ENCODE assay signal across 22 cellular contexts in genomic region chr16:7443966-7444365, GRCh38.
DNase-seq lines count a peak whose midpoint lies in the region; ATAC-seq, FAIRE-seq and TF ChIP-seq lines count a peak whose summit lies in the region.
"Had no signal": no experiment of that assay in that cellular context is flagged by ENCODE, and none has a peak within 500 bp of the region (broad histone marks: within the 10 kb centered on the region; RNA-seq: fewer than 3 reads in every experiment).

No MANE protein-coding gene starts in this region.

- DNase-seq in D721Med (ENCODE audit: insufficient read length, low spot score), result no peak
- no peak for DNase-seq in esophagus squamous epithelium (lab: John Stamatoyannopoulos, UW)
- DNase-seq in type B pancreatic cell (ENCODE audit: extremely low spot score, unreplicated experiment), result no peak
- no peak for DNase-seq in trophoblast cell
- DNase-seq: ACHN; AML-193; BE2C; CD4-positive, alpha-beta T cell; CD8-positive, alpha-beta memory T cell; DND-41; GM23248; H7; HCEC 1CT had no signal

- no peaks in the 10 kb centered on the region for H3K79me1 ChIP-seq in trophoblast cell (ENCODE audit: low read length)

- H3K4me1 Mint-ChIP-seq in nephron (peaks cover 44% of the 10 kb centered on the region), type B pancreatic cell (ENCODE audit: unreplicated experiment) (peaks cover 13% of the 10 kb centered on the region)
- H3K4me1 Mint-ChIP-seq: CD14-positive monocyte; CD8-positive, alpha-beta memory T cell had no signal

- H3K27me3 ChIP-seq in esophagus squamous epithelium, result no peaks in the 10 kb centered on the region
- no peaks in the 10 kb centered on the region for H3K27me3 ChIP-seq in trophoblast cell (ENCODE audit: insufficient read depth, low read length)
- H3K27me3 ChIP-seq: BE2C; BLaER1 treated with 17β-estradiol and CSF1 and Interleukin-3, amounts not matched to agents 10 nM and 100 nM had no signal

- H3K36me3 ChIP-seq in esophagus squamous epithelium (no peaks in the 10 kb centered on the region), trophoblast cell (ENCODE audit: control insufficient read depth in 1 of 2, insufficient read depth in 2 of 2, low read length in 2 of 2) (no peaks in the 10 kb centered on the region)
- H3K36me3 ChIP-seq: BE2C; BLaER1 treated with 17β-estradiol and CSF1 and Interleukin-3, amounts not matched to agents 10 nM and 100 nM had no signal

- ATAC-seq in HG03469 (IDR thresholded peaks at IDR 0.05; ENCODE audit: unreplicated experiment), result no peak
- ATAC-seq: A549 had no signal

- TF ChIP-seq POLR2A in esophagus squamous epithelium (IDR thresholded peaks at IDR 0.05), result no peak

- H3K9me3 ChIP-seq in esophagus squamous epithelium (no peaks in the 10 kb centered on the region), trophoblast cell (ENCODE audit: insufficient read depth, low read depth, low read length) (peaks cover 2% of the 10 kb centered on the region)
- H3K9me3 ChIP-seq: A549; BE2C; BLaER1 treated with 17β-estradiol and CSF1 and Interleukin-3, amounts not matched to agents 10 nM and 100 nM had no signal

- H3K4me3 Mint-ChIP-seq in nephron, result no peak overlapping the region
- no peak overlapping the region for H3K4me3 Mint-ChIP-seq in type B pancreatic cell
- H3K4me3 Mint-ChIP-seq: CD14-positive monocyte; CD4-positive, alpha-beta T cell; CD8-positive, alpha-beta memory T cell had no signal

- H3K4me1 ChIP-seq in esophagus squamous epithelium (peaks cover 0 to 19% (median 0%) of the 10 kb centered on the region in 3 donors), trophoblast cell (ENCODE audit: control insufficient read depth in 1 of 2, insufficient read depth in 2 of 2, low read length in 2 of 2) (no peaks in the 10 kb centered on the region)
- H3K4me1 ChIP-seq: A549; BE2C; BLaER1 treated with 17β-estradiol and CSF1 and Interleukin-3, amounts not matched to agents 10 nM and 100 nM had no signal

- no peak overlapping the region for H4K91ac ChIP-seq in trophoblast cell (ENCODE audit: low read depth, low read length)

- no peak overlapping the region for H2AK5ac ChIP-seq in trophoblast cell (ENCODE audit: low read length)

- H3K79me2 ChIP-seq in trophoblast cell (ENCODE audit: control insufficient read depth, insufficient read depth, low read length, poor library complexity), result no peaks in the 10 kb centered on the region

- no peak overlapping the region for H4K8ac ChIP-seq in trophoblast cell (ENCODE audit: low read depth, low read length)

- peaks cover 4% of the 10 kb centered on the region for H3K9me3 Mint-ChIP-seq in nephron
- no peaks in the 10 kb centered on the region for H3K9me3 Mint-ChIP-seq in type B pancreatic cell

- H3K4me3 ChIP-seq in esophagus squamous epithelium (no peak overlapping the region), trophoblast cell (ENCODE audit: low read depth, low read length) (no peak overlapping the region)
- H3K4me3 ChIP-seq: A549; BLaER1 treated with 17β-estradiol and CSF1 and Interleukin-3, amounts not matched to agents 10 nM and 100 nM; GM23248 had no signal

- H2AFZ ChIP-seq in trophoblast cell (ENCODE audit: insufficient read depth, low read length, poor library complexity), result no peak overlapping the region
- H2AFZ ChIP-seq: GM23248 had no signal

- H4K12ac ChIP-seq in trophoblast cell (ENCODE audit: low read depth, low read length), result no peak overlapping the region

- H3K36me3 Mint-ChIP-seq in nephron (ENCODE audit: low read depth) (no peaks in the 10 kb centered on the region), type B pancreatic cell (no peaks in the 10 kb centered on the region)
- H3K36me3 Mint-ChIP-seq: CD14-positive monocyte; CD8-positive, alpha-beta memory T cell had no signal

- H3K27ac Mint-ChIP-seq in nephron, result peak overlapping the region in 2 of 3 experiments; percentile 55 to 76
- no peak overlapping the region for H3K27ac Mint-ChIP-seq in type B pancreatic cell
- H3K27ac Mint-ChIP-seq: CD14-positive monocyte; CD4-positive, alpha-beta T cell; CD8-positive, alpha-beta memory T cell had no signal

- TF ChIP-seq CTCF in D721Med (IDR thresholded peaks at IDR 0.05; ENCODE audit: insufficient read depth, missing control alignments), result no peak
- no peak for TF ChIP-seq CTCF in esophagus squamous epithelium (IDR thresholded peaks at IDR 0.05)
- no peak for TF ChIP-seq CTCF in nephron (IDR thresholded peaks at IDR 0.05; ENCODE audit: unreplicated experiment in 3 of 3)
- TF ChIP-seq CTCF in type B pancreatic cell (conservative IDR thresholded peaks at IDR 0.05), result no peak

- no peak overlapping the region for H2BK120ac ChIP-seq in trophoblast cell (ENCODE audit: insufficient read depth, low read length, poor library complexity)

- no peak overlapping the region for H3K14ac ChIP-seq in trophoblast cell (ENCODE audit: low read length)

- no peak overlapping the region for H3K18ac ChIP-seq in trophoblast cell (ENCODE audit: low read length)

- intact Hi-C loops in esophagus squamous epithelium (cut with DNase I), result no loop called here

- no peak overlapping the region for H3K4ac ChIP-seq in trophoblast cell (ENCODE audit: low read depth, low read length)

- H3K23ac ChIP-seq in trophoblast cell (ENCODE audit: low read length), result no peak overlapping the region

- FAIRE-seq in D721Med (lab: Jason Lieb, UNC), result peak; percentile 38
- FAIRE-seq: A549, G401.6, GM19239, H1 had no signal

- H2BK5ac ChIP-seq in trophoblast cell (ENCODE audit: low read depth, low read length, poor library complexity), result no peak overlapping the region

- H3K27ac ChIP-seq in esophagus squamous epithelium (peak overlapping the region in 3 of 4 donors; percentile 22 to 53 (median 45)), trophoblast cell (ENCODE audit: low read depth, low read length) (no peak overlapping the region)
- H3K27ac ChIP-seq: 22Rv1; A549; BLaER1 treated with 17β-estradiol and CSF1 and Interleukin-3, amounts not matched to agents 10 nM and 100 nM; GM23248 had no signal

- H2BK12ac ChIP-seq in trophoblast cell (ENCODE audit: low read length), result no peak overlapping the region

- 25 to 33% methylated on average over 5 of the region's 5 CpGs for WGBS in esophagus squamous epithelium, 2 donors
- no CpG with 5 or more reads among the region's 5 CpGs for WGBS in trophoblast cell (ENCODE audit: extremely low coverage, insufficient coverage, insufficient read length)

- no peak overlapping the region for H3K9ac ChIP-seq in trophoblast cell (ENCODE audit: low read length)
- H3K9ac ChIP-seq: BLaER1 treated with 17β-estradiol and CSF1 and Interleukin-3, amounts not matched to agents 10 nM and 100 nM; GM23248 had no signal

- no peaks in the 10 kb centered on the region for H3K27me3 Mint-ChIP-seq in nephron (ENCODE audit: low read depth)
- H3K27me3 Mint-ChIP-seq in type B pancreatic cell, result peaks cover 8% of the 10 kb centered on the region
- H3K27me3 Mint-ChIP-seq: CD4-positive, alpha-beta T cell; CD8-positive, alpha-beta memory T cell had no signal

- H3K4me2 ChIP-seq in trophoblast cell (ENCODE audit: low read length), result no peak overlapping the region
- H3K4me2 ChIP-seq: A549; BLaER1 treated with 17β-estradiol and CSF1 and Interleukin-3, amounts not matched to agents 10 nM and 100 nM had no signal
